ENCODE assay signal across 1 cellular context in genomic region chr17:42535400-42536047, GRCh38.
TF ChIP-seq lines count a peak whose summit lies in the region.

No MANE protein-coding gene starts in this region.

TF ChIP-seq in HCT116, 20 proteins besides CTCF, POLR2A, EP300 and RAD21:
- TF ChIP-seq FOSL1 (IDR thresholded peaks at IDR 0.05; ENCODE audit: low read depth), result no peak
- no peak for TF ChIP-seq ELF1 (IDR thresholded peaks at IDR 0.05; ENCODE audit: borderline replicate concordance, low read depth)
- no peak for TF ChIP-seq EZH2phosphoT487 (IDR thresholded peaks at IDR 0.05; ENCODE audit: borderline replicate concordance)
- TF ChIP-seq ZBTB33 (IDR thresholded peaks at IDR 0.05; ENCODE audit: extremely low read depth, insufficient replicate concordance, low read length), result no peak
- no peak for TF ChIP-seq ATF3 (IDR thresholded peaks at IDR 0.05)
- no peak for TF ChIP-seq SIN3A (IDR thresholded peaks at IDR 0.05; ENCODE audit: low read depth)
- TF ChIP-seq YY1 (IDR thresholded peaks at IDR 0.05; ENCODE audit: extremely low read depth, insufficient replicate concordance, low read depth, low read length), result no peak
- TF ChIP-seq CEBPB (IDR thresholded peaks at IDR 0.05; ENCODE audit: low read depth), result no peak
- no peak for TF ChIP-seq ZNF274 (IDR thresholded peaks at IDR 0.05; ENCODE audit: low read depth, low read length)
- TF ChIP-seq TCF7L2 (IDR thresholded peaks at IDR 0.05; ENCODE audit: borderline replicate concordance, extremely low read depth, insufficient read depth, insufficient read length), result no peak
- TF ChIP-seq EZH2 (IDR thresholded peaks at IDR 0.05), result no peak
- TF ChIP-seq POLR2AphosphoS5 (IDR thresholded peaks at IDR 0.05; ENCODE audit: low read depth, low read length), result no peak
- TF ChIP-seq EGR1 (IDR thresholded peaks at IDR 0.05; ENCODE audit: low read depth), result no peak
- no peak for TF ChIP-seq MAX (IDR thresholded peaks at IDR 0.05)
- TF ChIP-seq SRF (IDR thresholded peaks at IDR 0.05; ENCODE audit: low read depth), result no peak
- TF ChIP-seq CBX3 (IDR thresholded peaks at IDR 0.05; ENCODE audit: low read depth), result no peak
- TF ChIP-seq JUND (IDR thresholded peaks at IDR 0.05), result no peak
- TF ChIP-seq SP1 (IDR thresholded peaks at IDR 0.05; ENCODE audit: low read depth), result no peak
- no peak for TF ChIP-seq REST (IDR thresholded peaks at IDR 0.05; ENCODE audit: low read depth)
- TF ChIP-seq ZFX (IDR thresholded peaks at IDR 0.05), result no peak
